In the genomic region with DNA sequence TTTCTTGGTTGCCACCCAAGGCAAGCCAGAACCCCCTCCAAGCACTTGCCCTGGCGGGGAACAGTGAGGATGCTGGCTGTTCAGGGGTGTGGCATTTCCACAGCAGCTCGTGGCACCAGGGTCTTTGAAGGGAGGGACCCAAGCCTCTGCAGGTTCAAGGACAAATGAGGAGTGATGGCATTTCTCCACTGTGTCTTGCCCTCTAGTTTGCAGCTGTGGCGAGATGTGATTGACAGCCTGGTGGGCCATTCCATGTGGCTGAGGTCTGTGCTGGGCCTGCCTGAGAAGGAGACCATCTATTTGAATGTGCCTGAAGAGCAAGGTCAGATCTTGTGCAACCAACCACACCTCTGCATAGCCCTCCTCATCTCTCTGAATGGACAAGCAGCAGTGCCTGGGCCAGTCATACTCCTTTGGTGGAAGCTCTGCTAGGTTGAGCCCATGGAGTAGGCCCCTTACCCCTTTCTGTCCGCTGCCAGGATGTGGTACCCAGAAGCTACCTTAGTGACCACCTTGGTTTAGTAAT, we compare ENCODE assay signal across 21 cellular contexts. TPM values are rescaled to one million over a fixed set of nuclear protein-coding genes. Genes with fewer than 3 reads are reported as not detected.
A peak's percentile ranks its signal among the peaks of the same experiment; 100 is the strongest.
DNase-seq lines count a peak whose midpoint lies in the region; ATAC-seq, FAIRE-seq and TF ChIP-seq lines count a peak whose summit lies in the region.
"Had no signal": no experiment of that assay in that cellular context is flagged by ENCODE, and none has a peak within 500 bp of the region (broad histone marks: within the 10 kb centered on the region; RNA-seq: fewer than 3 reads in every experiment).

No MANE protein-coding gene starts in this region.

- no peak for TF ChIP-seq CTCF in thyroid gland (IDR thresholded peaks at IDR 0.05)
- TF ChIP-seq CTCF in testis (IDR thresholded peaks at IDR 0.05): no peak

- 40 to 71% methylated on average over 2 to 4 of the region's 4 CpGs for WGBS in thyroid gland, 2 donors
- 33 to 71% methylated on average over 3 to 4 of the region's 4 CpGs for WGBS in testis, 2 donors

- DNase-seq in HTR-8/SVneo (ENCODE audit: insufficient read length, low spot score): no peak
- peak; percentile 23 for DNase-seq in myocyte (ENCODE audit: low read depth)
- DNase-seq in thyroid gland: no peak
- no peak for DNase-seq in testis
- no peak for DNase-seq in NCI-H526 treated with DMSO at 0.1 percent for 48 hours (lab: John Stamatoyannopoulos, UW)
- DNase-seq: CD4-positive, alpha-beta T cell; CD8-positive, alpha-beta memory T cell; DMS 273 treated with DMSO at 0.1 percent for 48 hours; DMS79; EL had no signal

- no peak for ATAC-seq in HG03432 (IDR thresholded peaks at IDR 0.05; ENCODE audit: unreplicated experiment)
- ATAC-seq: GM12878 had no signal

- peak overlapping the region in 9 of 11 experiments; percentile 21 to 62 (median 42); a peak in 14 of 22 replicates for H3K4me2 ChIP-seq in BLaER1 treated with 17β-estradiol and CSF1 and Interleukin-3, amounts not matched to agents 10 nM and 100 nM
- H3K4me2 ChIP-seq: GM23338 had no signal

- no peak overlapping the region for H3K9ac ChIP-seq in BLaER1 treated with 17β-estradiol and CSF1 and Interleukin-3, amounts not matched to agents 10 nM and 100 nM

- peak; percentile 58 for FAIRE-seq in HTR-8/SVneo (lab: Jason Lieb, UNC)
- FAIRE-seq: D721Med, GM12878, GM18507, H54 had no signal

- H4K20me1 ChIP-seq in BLaER1 treated with 17β-estradiol and CSF1 and Interleukin-3, amounts not matched to agents 10 nM and 100 nM: peaks cover 0 to 17% (median 0%) of the 10 kb centered on the region in 11 experiments; a peak in 2 of 22 replicates

- no peak for TF ChIP-seq POLR2A in thyroid gland (IDR thresholded peaks at IDR 0.05)
- no peak for TF ChIP-seq POLR2A in testis (IDR thresholded peaks at IDR 0.05)

- H3K27ac ChIP-seq in BLaER1 treated with 17β-estradiol and CSF1 and Interleukin-3, amounts not matched to agents 10 nM and 100 nM: no peak overlapping the region
- H3K27ac ChIP-seq in thyroid gland (peak overlapping the region; percentile 47 to 56 (median 49)), testis (no peak overlapping the region)

- H3K27me3 ChIP-seq in BLaER1 treated with 17β-estradiol and CSF1 and Interleukin-3, amounts not matched to agents 10 nM and 100 nM: peaks cover 25 to 33% (median 27%) of the 10 kb centered on the region in 11 experiments
- H3K27me3 ChIP-seq in thyroid gland (no peaks in the 10 kb centered on the region), testis (no peaks in the 10 kb centered on the region)

- no peaks in the 10 kb centered on the region for H3K9me3 ChIP-seq in BLaER1 treated with 17β-estradiol and CSF1 and Interleukin-3, amounts not matched to agents 10 nM and 100 nM (replicated peaks in 1 of 11)
- H3K9me3 ChIP-seq in thyroid gland (no peaks in the 10 kb centered on the region), testis (no peaks in the 10 kb centered on the region)
- H3K9me3 ChIP-seq: HAP-1 had no signal

- intact Hi-C loops in thyroid gland (cut with DNase I): no loop called here
- intact Hi-C loops in testis (cut with DNase I; ENCODE audit: low total_unique reads): no loop called here

- no peaks in the 10 kb centered on the region for H3K36me3 ChIP-seq in BLaER1 treated with 17β-estradiol and CSF1 and Interleukin-3, amounts not matched to agents 10 nM and 100 nM
- H3K36me3 ChIP-seq in thyroid gland (no peaks in the 10 kb centered on the region), testis (ENCODE audit: low read depth, missing control alignments) (no peaks in the 10 kb centered on the region)
- H3K36me3 ChIP-seq: HAP-1 had no signal

- H3K4me1 ChIP-seq in BLaER1 treated with 17β-estradiol and CSF1 and Interleukin-3, amounts not matched to agents 10 nM and 100 nM: peaks cover 11 to 27% (median 15%) of the 10 kb centered on the region in 10 experiments; a peak in 19 of 20 replicates
- H3K4me1 ChIP-seq in thyroid gland (peaks cover 22 to 25% of the 10 kb centered on the region in 2 donors), testis (peaks cover 16% of the 10 kb centered on the region)
- H3K4me1 ChIP-seq: HAP-1 had no signal

- H3K4me3 ChIP-seq in BLaER1 treated with 17β-estradiol and CSF1 and Interleukin-3, amounts not matched to agents 10 nM and 100 nM: no peak overlapping the region
- H3K4me3 ChIP-seq in thyroid gland (replicated peaks in 1 of 3): no peak overlapping the region
- H3K4me3 ChIP-seq in testis: no peak overlapping the region
- H3K4me3 ChIP-seq: GM12878, GM23338, HAP-1 had no signal

RNA-seq across cellular contexts. Expression of gene EPN3, which starts 4.5 kb away (rescaled TPM):
- total RNA-seq in myocyte: not detected in 2 replicates
- not detected for polyA plus RNA-seq in myocyte (2012)
- total RNA-seq in thyroid gland: 10 to 100 TPM in 1 of 4 donors, 1 to 10 TPM in 1, under 1 TPM in 1, not detected in 1; 0.63 to 31.6 (median 3.5) TPM
- 1 to 10 TPM; 4.9 to 6.3 TPM for total RNA-seq in testis
- 6.3 TPM for polyA plus RNA-seq in testis (ENCODE audit: insufficient read depth, low read depth, low replicate concordance)
- total RNA-seq: A172; CD4-positive, alpha-beta T cell; CD8-positive, alpha-beta memory T cell; GM12878 had no signal
- polyA plus RNA-seq: BJ; CD14-positive monocyte; CD8-positive, alpha-beta memory T cell had no signal

RNA-seq across cellular contexts. Expression of gene SPATA20, which starts 19.0 kb away (rescaled TPM):
- total RNA-seq in myocyte (45.9 and 50.3 TPM in 2 replicates), thyroid gland (100 to 1,000 TPM in 3 of 4 donors, 10 to 100 TPM in 1; 94.9 to 177 (median 125) TPM), testis (100 to 1,000 TPM; 207 to 338 TPM)
- polyA plus RNA-seq in myocyte (2012): 39.6 TPM
- polyA plus RNA-seq in testis (ENCODE audit: insufficient read depth, low read depth, low replicate concordance): 264 TPM

RNA-seq across cellular contexts. Expression of gene MYCBPAP, which starts 19.8 kb away (rescaled TPM):
- total RNA-seq in myocyte (0.35 and 0.52 TPM in 2 replicates), thyroid gland (1 to 10 TPM in 3 of 4 donors, under 1 TPM in 1; 0.78 to 3.2 (median 1.6) TPM), testis (10 to 100 TPM; 75.9 to 91.7 TPM)
- 0.77 TPM for polyA plus RNA-seq in myocyte (2012)
- 315 TPM for polyA plus RNA-seq in testis (ENCODE audit: insufficient read depth, low read depth, low replicate concordance)
- total RNA-seq: A172 had no signal
- polyA plus RNA-seq: CD14-positive monocyte; CD8-positive, alpha-beta memory T cell had no signal

RNA-seq across cellular contexts. Expression of gene CACNA1G, which starts 32.5 kb away (rescaled TPM):
- 0.03 and 0.10 TPM in 2 replicates for total RNA-seq in myocyte
- polyA plus RNA-seq in myocyte (2012): 0.15 TPM
- 1 to 10 TPM in 1 of 4 donors, under 1 TPM in 3; 0.13 to 3.3 (median 0.52) TPM for total RNA-seq in thyroid gland
- 1 to 10 TPM; 1.3 to 1.7 TPM for total RNA-seq in testis
- polyA plus RNA-seq in testis (ENCODE audit: insufficient read depth, low read depth, low replicate concordance): 1.7 TPM
- total RNA-seq: CD4-positive, alpha-beta T cell had no signal
- polyA plus RNA-seq: CD14-positive monocyte; CD8-positive, alpha-beta memory T cell had no signal

RNA-seq across cellular contexts. Expression of gene RSAD1, which starts 49.4 kb away (rescaled TPM):
- total RNA-seq in myocyte (34.2 and 39.3 TPM in 2 replicates), thyroid gland (10 to 100 TPM; 30.2 to 50.1 (median 34.7) TPM), testis (10 to 100 TPM; 35.7 to 38.0 TPM)
- polyA plus RNA-seq in myocyte (2012): 27.5 TPM
- 25.3 TPM for polyA plus RNA-seq in testis (ENCODE audit: insufficient read depth, low read depth, low replicate concordance)

Comparison
In these comparisons a context has a peak if more than half of its experiments do, and no peak if none do; other contexts are left out.
1. H3K27ac ChIP-seq: peak in thyroid gland (3 of 3); none in BLaER1 treated with 17β-estradiol and CSF1 and Interleukin-3, amounts not matched to agents 10 nM and 100 nM (0 of 11) and testis (0 of 2).
2. RNA of gene MYCBPAP, which starts 19.8 kb away (total RNA-seq): 75.9 to 91.7 TPM in testis; 0.78 to 3.2 TPM in thyroid gland and 0.35 to 0.52 TPM in myocyte; every median in the first group is over 10 times any median in the second.